33 cellular contexts compared by ENCODE assay signal in the genomic region with DNA sequence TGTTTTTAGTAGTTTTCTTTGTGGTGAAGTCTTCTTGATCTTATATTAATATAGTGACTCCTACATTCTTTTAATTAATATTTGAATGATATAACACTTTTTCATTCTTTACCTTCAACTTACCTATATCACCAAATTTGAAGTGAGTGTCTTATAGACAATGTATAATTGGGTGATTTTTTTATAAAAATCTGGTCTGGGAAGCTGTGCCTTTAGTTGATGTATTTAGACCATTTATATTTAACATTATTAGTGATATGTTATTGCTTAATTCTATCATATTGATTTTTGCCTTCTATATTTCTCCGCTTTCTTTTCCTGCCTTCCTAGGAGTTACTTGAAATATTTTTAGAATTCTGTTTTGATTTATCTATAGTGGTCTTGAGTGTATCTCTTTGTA. TPM values are rescaled to one million over a fixed set of nuclear protein-coding genes. Genes with fewer than 3 reads are reported as not detected.
"Had no signal": no experiment of that assay in that cellular context is flagged by ENCODE, and none has a peak within 500 bp of the region (broad histone marks: within the 10 kb centered on the region; RNA-seq: fewer than 3 reads in every experiment).

No MANE protein-coding gene starts in this region.

- H3K36me3 ChIP-seq: adrenal gland, ascending aorta, brain microvascular endothelial cell, breast epithelium, cardiac muscle cell had no signal

- FAIRE-seq: astrocyte, bronchial epithelial cell had no signal

- H3K9me3 ChIP-seq: adrenal gland, ascending aorta, breast epithelium had no signal

- H3K27ac ChIP-seq: adrenal gland, ascending aorta, brain microvascular endothelial cell, breast epithelium, cardiac muscle cell had no signal

- H3K4me1 ChIP-seq: adrenal gland, ascending aorta, breast epithelium had no signal

- H3K27me3 ChIP-seq: adrenal gland, ascending aorta, brain microvascular endothelial cell, breast epithelium, cardiac muscle cell had no signal

- DNase-seq: activated effector memory CD4-positive, alpha-beta T cell treated with anti-CD3 and anti-CD28 coated beads, Interleukin-2, amount 50 U/mL, for 16 hours; activated effector memory CD4-positive, alpha-beta T cell treated with Interleukin-2 at 50 U/mL for 16 hours; activated gamma-delta T cell; activated gamma-delta T cell treated with Interleukin-2 at 50 U/mL for 16 hours; activated naive CD4-positive, alpha-beta T cell; activated naive CD4-positive, alpha-beta T cell treated with anti-CD3 and anti-CD28 coated beads for 36 hours; activated naive CD4-positive, alpha-beta T cell treated with anti-CD3 and anti-CD28 coated beads, Interleukin-2, amount 10 ng/mL, durations not matched to agents 7 days and 5 days; activated naive CD4-positive, alpha-beta T cell treated with anti-CD3 and anti-CD28 coated beads, Interleukin-2, amount 50 U/mL, for 16 hours; activated naive CD4-positive, alpha-beta T cell treated with Interleukin-2 at 50 U/mL for 16 hours; activated naive CD8-positive, alpha-beta T cell treated with anti-CD3 and anti-CD28 coated beads for 36 hours; activated naive CD8-positive, alpha-beta T cell treated with anti-CD3 and anti-CD28 coated beads, Interleukin-2, amount 10 ng/mL, durations not matched to agents 7 days and 5 days; activated naive CD8-positive, alpha-beta T cell treated with anti-CD3 and anti-CD28 coated beads, Interleukin-2, amount 50 U/mL, for 24 hours; activated T-cell treated with anti-CD3 and anti-CD28 coated beads for 4 hours; activated T-cell treated with anti-CD3 and anti-CD28 coated beads, Interleukin-2, amount 50 U/mL, for 1 hour; activated T-cell treated with anti-CD3 and anti-CD28 coated beads, Interleukin-2, amount 50 U/mL, for 24 hours; activated T-cell treated with anti-CD3 and anti-CD28 coated beads, Interleukin-2, amount 50 U/mL, for 4 hours; activated T-cell treated with anti-CD3 and anti-CD28 coated beads, Interleukin-2, amount 50 U/mL, for 72 hours; adrenal gland; amniotic stem cell; amygdala; anterior cingulate cortex; aorta; brain microvascular endothelial cell; caudate nucleus; central memory CD4-positive, alpha-beta T cell; cerebellar nuclear complex had no signal

- ATAC-seq: activated naive CD4-positive, alpha-beta T cell treated with anti-CD3 and anti-CD28 coated beads, Interleukin-2, amount 50 U/mL, for 72 hours; activated naive CD8-positive, alpha-beta T cell treated with anti-CD3 and anti-CD28 coated beads, Interleukin-2, amount 50 U/mL, for 24 hours; activated T-cell treated with anti-CD3 and anti-CD28 coated beads, Interleukin-2, amount 50 U/mL, for 4 hours; activated T-cell treated with anti-CD3 and anti-CD28 coated beads, Interleukin-2, amount 50 U/mL, for 72 hours; activated T-helper 17 cell treated with anti-CD3 and anti-CD28 coated beads, Interleukin-2, amount 50 U/mL, for 72 hours had no signal

- H3K4me3 ChIP-seq: adrenal gland, ascending aorta, breast epithelium, cardiac muscle cell had no signal

RNA-seq across cellular contexts. Expression of a gene that starts 16.4 kb away (rescaled TPM):
- total RNA-seq: ascending aorta had no signal
